In the genomic region with DNA sequence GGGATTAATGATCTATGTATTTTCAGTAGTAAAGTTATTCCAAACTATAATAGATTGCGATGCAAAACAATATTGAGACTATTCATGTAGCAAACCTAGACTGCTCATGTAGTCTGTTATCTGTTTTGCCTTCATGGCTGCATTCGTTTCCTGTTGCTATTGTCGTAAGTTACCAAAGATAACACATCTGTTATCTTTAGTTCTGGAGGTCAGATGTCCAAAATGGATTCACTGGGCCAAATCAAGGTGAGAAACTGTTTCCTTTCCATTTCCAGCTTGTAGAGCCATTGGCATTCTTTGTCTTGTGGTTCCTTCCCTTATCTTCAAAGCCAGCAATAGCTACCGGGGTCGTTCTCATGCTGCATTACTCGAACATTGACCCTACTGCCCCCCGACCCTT, we compare ENCODE assay signal across 21 cellular contexts.
"Had no signal": no experiment of that assay in that cellular context is flagged by ENCODE, and none has a peak within 500 bp of the region (broad histone marks: within the 10 kb centered on the region; RNA-seq: fewer than 3 reads in every experiment).

No MANE protein-coding gene starts in this region.

- DNase-seq: activated CD4-positive, alpha-beta memory T cell treated with anti-CD3 and anti-CD28 coated beads for 36 hours; activated CD4-positive, alpha-beta T cell treated with anti-CD3 and anti-CD28 coated beads for 4 hours; activated CD4-positive, CD25-positive, alpha-beta regulatory T cell; activated naive CD4-positive, alpha-beta T cell treated with anti-CD3 and anti-CD28 coated beads for 36 hours; activated naive CD8-positive, alpha-beta T cell treated with anti-CD3 and anti-CD28 coated beads, Interleukin-2, amount 10 ng/mL, durations not matched to agents 7 days and 5 days; activated T-cell treated with anti-CD3 and anti-CD28 coated beads, Interleukin-2, amount 50 U/mL, for 48 hours; amniotic stem cell; cortex of kidney; effector CD4-positive, alpha-beta T cell; foreskin melanocyte; glutamatergic neuron; hypothalamus; natural killer cell; stimulated activated CD4-positive, alpha-beta T cell treated with anti-CD3 and anti-CD28 coated beads, Interleukin-12 subunit alpha, Interleukin-12 subunit beta, amount 100 ng/mL, for 4 hours; stimulated activated CD4-positive, alpha-beta T cell treated with anti-CD3 and anti-CD28 coated beads, Interleukin-4, amount 100 ng/mL, for 4 hours; substantia nigra; T-cell; thyroid gland had no signal

- H3K4me3 ChIP-seq: prostate gland, thyroid gland had no signal

- H3K9me3 ChIP-seq: prostate gland, thyroid gland had no signal

- H3K4me1 ChIP-seq: prostate gland had no signal

- ATAC-seq: esophagus mucosa, natural killer cell, SK-N-SH treated with all-trans-retinoic acid at 6 μM for 48 hours, T-cell had no signal

- H3K27ac ChIP-seq: prostate gland had no signal

- H3K36me3 ChIP-seq: prostate gland, thyroid gland had no signal

- H3K27me3 ChIP-seq: thyroid gland had no signal
